Comparison of ENCODE assay signal across 19 cellular contexts in genomic region chr2:9837451-9837850, GRCh38.
"Had no signal": no experiment of that assay in that cellular context is flagged by ENCODE, and none has a peak within 500 bp of the region (broad histone marks: within the 10 kb centered on the region; RNA-seq: fewer than 3 reads in every experiment).

No MANE protein-coding gene starts in this region.

- H3K9me3 Mint-ChIP-seq: activated CD4-positive, alpha-beta memory T cell treated with anti-CD3 and anti-CD28 coated beads, Interleukin-2, amount 10 ng/mL, durations not matched to agents 7 days and 5 days; activated naive CD8-positive, alpha-beta T cell treated with anti-CD3 and anti-CD28 coated beads for 36 hours; central memory CD8-positive, alpha-beta T cell; naive B cell had no signal

- H3K4me1 Mint-ChIP-seq: naive B cell had no signal

- H3K79me2 ChIP-seq: parathyroid adenoma had no signal

- H3K9ac ChIP-seq: parathyroid adenoma had no signal

- H3K36me3 Mint-ChIP-seq: activated CD8-positive, alpha-beta memory T cell treated with anti-CD3 and anti-CD28 coated beads, Interleukin-2, amount 10 ng/mL, durations not matched to agents 7 days and 5 days; activated naive CD8-positive, alpha-beta T cell treated with anti-CD3 and anti-CD28 coated beads for 36 hours; naive B cell had no signal

- H3K27ac ChIP-seq: body of pancreas, colonic mucosa, esophagus muscularis mucosa, neutrophil, parathyroid adenoma, sigmoid colon, transverse colon had no signal

- H3K27ac Mint-ChIP-seq: activated CD4-positive, alpha-beta memory T cell treated with anti-CD3 and anti-CD28 coated beads, Interleukin-2, amount 10 ng/mL, durations not matched to agents 7 days and 5 days; activated CD8-positive, alpha-beta memory T cell treated with anti-CD3 and anti-CD28 coated beads, Interleukin-2, amount 10 ng/mL, durations not matched to agents 7 days and 5 days; activated naive CD8-positive, alpha-beta T cell treated with anti-CD3 and anti-CD28 coated beads for 36 hours had no signal

- H3K36me3 ChIP-seq: colonic mucosa, esophagus muscularis mucosa, neutrophil, sigmoid colon, transverse colon had no signal

- H3K9me3 ChIP-seq: body of pancreas, colonic mucosa, esophagus muscularis mucosa, neutrophil, sigmoid colon, transverse colon had no signal

- H3K27me3 Mint-ChIP-seq: activated naive CD8-positive, alpha-beta T cell treated with anti-CD3 and anti-CD28 coated beads for 36 hours; central memory CD8-positive, alpha-beta T cell had no signal

- H3K27me3 ChIP-seq: body of pancreas, colonic mucosa, esophagus muscularis mucosa, neutrophil, sigmoid colon, transverse colon had no signal

- ATAC-seq: activated CD8-positive, alpha-beta memory T cell treated with anti-CD3 and anti-CD28 coated beads, Interleukin-2, amount 10 ng/mL, durations not matched to agents 7 days and 5 days; body of pancreas; stimulated activated naive CD8-positive, alpha-beta T cell treated with anti-CD3 and anti-CD28 coated beads, Interleukin-15, Interleukin-2, amounts not matched to agents 100 U/mL and 50 U/mL, for 24 hours had no signal

- FAIRE-seq: endometrium, kidney had no signal

- H3K4me3 ChIP-seq: body of pancreas, colonic mucosa, esophagus muscularis mucosa, sigmoid colon, transverse colon had no signal

- DNase-seq: activated CD4-positive, alpha-beta memory T cell treated with anti-CD3 and anti-CD28 coated beads, Interleukin-2, amount 10 ng/mL, durations not matched to agents 7 days and 5 days; activated CD4-positive, alpha-beta T cell treated with anti-CD3 and anti-CD28 coated beads for 48 hours; activated CD4-positive, CD25-positive, alpha-beta regulatory T cell; activated CD8-positive, alpha-beta memory T cell treated with anti-CD3 and anti-CD28 coated beads, Interleukin-2, amount 10 ng/mL, durations not matched to agents 7 days and 5 days; activated naive CD8-positive, alpha-beta T cell treated with anti-CD3 and anti-CD28 coated beads for 36 hours; body of pancreas; colonic mucosa; kidney; naive B cell; sigmoid colon; stimulated activated naive CD8-positive, alpha-beta T cell treated with anti-CD3 and anti-CD28 coated beads, Interleukin-15, Interleukin-2, amounts not matched to agents 100 U/mL and 50 U/mL, for 24 hours; T-helper 1 cell; T1000; transverse colon had no signal

- H3K4me1 ChIP-seq: body of pancreas, colonic mucosa, parathyroid adenoma, sigmoid colon, transverse colon had no signal

- H2AFZ ChIP-seq: parathyroid adenoma had no signal

- H3K4me3 Mint-ChIP-seq: activated CD4-positive, alpha-beta memory T cell treated with anti-CD3 and anti-CD28 coated beads, Interleukin-2, amount 10 ng/mL, durations not matched to agents 7 days and 5 days; activated CD8-positive, alpha-beta memory T cell treated with anti-CD3 and anti-CD28 coated beads, Interleukin-2, amount 10 ng/mL, durations not matched to agents 7 days and 5 days; activated naive CD8-positive, alpha-beta T cell treated with anti-CD3 and anti-CD28 coated beads for 36 hours; central memory CD8-positive, alpha-beta T cell; naive B cell had no signal
